Comparison of ENCODE assay signal across 11 cellular contexts in genomic region chr19:4206818-4207484, GRCh38. TPM values are rescaled to one million over a fixed set of nuclear protein-coding genes. Genes with fewer than 3 reads are reported as not detected.
DNase-seq lines count a peak whose midpoint lies in the region; ATAC-seq, FAIRE-seq and TF ChIP-seq lines count a peak whose summit lies in the region.
"Had no signal": no experiment of that assay in that cellular context is flagged by ENCODE, and none has a peak within 500 bp of the region (broad histone marks: within the 10 kb centered on the region; RNA-seq: fewer than 3 reads in every experiment).

No MANE protein-coding gene starts in this region.

- peaks cover 5% of the 10 kb centered on the region for H3K27me3 ChIP-seq in foreskin keratinocyte

- ATAC-seq in foreskin keratinocyte (no peak), HG03045 (IDR thresholded peaks at IDR 0.05; ENCODE audit: unreplicated experiment) (no peak)
- ATAC-seq: T-cell had no signal

- TF ChIP-seq POLR2A in H54 (IDR thresholded peaks at IDR 0.05; ENCODE audit: low read depth, low read length): no peak

- FAIRE-seq in H54 (lab: Jason Lieb, UNC) (no peak), RCC 7860 (lab: Jason Lieb, UNC) (no peak), HTR-8/SVneo (lab: Jason Lieb, UNC) (no peak)

- DNase-seq in AG10803 (ENCODE audit: low read depth) (peak; percentile 38), H54 (ENCODE audit: insufficient read length, low spot score) (peak; percentile 58), RCC 7860 (ENCODE audit: low spot score) (peak; percentile 39), foreskin keratinocyte (no peak), SHP77 treated with DMSO at 0.1 percent for 48 hours (lab: John Stamatoyannopoulos, UW) (no peak), nucleus accumbens (lab: John Stamatoyannopoulos, UW) (no peak), HTR-8/SVneo (ENCODE audit: insufficient read length, low spot score) (no peak)
- DNase-seq: GF-D8, T-cell had no signal

- TF ChIP-seq CTCF in AG10803 (conservative IDR thresholded peaks at IDR 0.05; ENCODE audit: low read length): peak; percentile 41
- TF ChIP-seq CTCF in foreskin keratinocyte (conservative IDR thresholded peaks at IDR 0.05): peak; percentile 35

- H3K4me3 ChIP-seq in AG10803 (ENCODE audit: low read length): no peak overlapping the region

- H3K4me1 ChIP-seq in foreskin keratinocyte: no peaks in the 10 kb centered on the region

- H3K27ac ChIP-seq in foreskin keratinocyte: no peak overlapping the region

RNA-seq across cellular contexts. Expression of gene EBI3, which starts 22.4 kb away (rescaled TPM):
- total RNA-seq in foreskin keratinocyte: not detected in 2 replicates
- polyA plus RNA-seq in foreskin keratinocyte: 0.08 TPM in 1 of 2 replicates, not detected in the other

RNA-seq across cellular contexts. Expression of gene ANKRD24, which starts 24.5 kb away (rescaled TPM):
- total RNA-seq in foreskin keratinocyte: 0.07 TPM in 2 replicates
- 0.06 TPM in 2 replicates for polyA plus RNA-seq in foreskin keratinocyte

RNA-seq across cellular contexts. Expression of gene SIRT6, which starts 24.6 kb away (rescaled TPM):
- 19.6 and 21.6 TPM in 2 replicates for total RNA-seq in foreskin keratinocyte
- polyA plus RNA-seq in foreskin keratinocyte: 30.4 and 34.6 TPM in 2 replicates

RNA-seq across cellular contexts. Expression of gene YJU2, which starts 39.9 kb away (rescaled TPM):
- total RNA-seq in foreskin keratinocyte: 27.5 and 29.2 TPM in 2 replicates
- polyA plus RNA-seq in foreskin keratinocyte: 33.6 and 36.6 TPM in 2 replicates

RNA-seq across cellular contexts. Expression of gene CREB3L3, which starts 53.5 kb away (rescaled TPM):
- total RNA-seq in foreskin keratinocyte: not detected in 2 replicates
- not detected in 2 replicates for polyA plus RNA-seq in foreskin keratinocyte
- total RNA-seq: ureter had no signal

Comparison
In these comparisons a context has a peak if more than half of its experiments do, and no peak if none do; other contexts are left out.
1. DNase-seq: peak in AG10803 (single experiment), H54 (single experiment) and RCC 7860 (single experiment); none in foreskin keratinocyte (0 of 2), SHP77 treated with DMSO at 0.1 percent for 48 hours (single experiment), nucleus accumbens (0 of 56) and HTR-8/SVneo (single experiment).